Comparison of ENCODE assay signal across 32 cellular contexts in the genomic region with DNA sequence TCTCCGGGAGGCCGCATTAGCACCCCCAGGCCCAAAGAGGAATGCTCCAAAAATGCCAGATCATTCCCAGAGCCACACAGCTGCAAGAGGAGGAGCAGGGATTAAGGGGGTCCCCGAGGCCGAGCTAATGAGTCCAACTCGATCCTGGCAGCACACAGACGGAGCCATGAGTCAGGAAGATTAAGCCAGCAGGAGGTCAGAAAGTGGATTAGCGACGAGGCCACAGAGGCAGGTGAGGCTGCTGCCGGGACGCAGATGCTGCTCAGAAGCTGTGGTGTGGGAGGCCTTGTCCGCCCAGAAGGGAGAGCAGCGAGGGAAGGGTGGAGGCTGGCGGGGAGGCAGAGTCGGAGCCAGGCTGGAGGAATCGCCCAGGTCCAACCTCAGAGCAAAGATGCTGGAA.
DNase-seq lines count a peak whose midpoint lies in the region; ATAC-seq and TF ChIP-seq lines count a peak whose summit lies in the region.
"Had no signal": no experiment of that assay in that cellular context is flagged by ENCODE, and none has a peak within 500 bp of the region (broad histone marks: within the 10 kb centered on the region; RNA-seq: fewer than 3 reads in every experiment).

No MANE protein-coding gene starts in this region.

- no peak overlapping the region for H3K4me3 ChIP-seq in left ventricle myocardium inferior
- no peak overlapping the region for H3K4me3 ChIP-seq in right cardiac atrium (ENCODE audit: low read length)
- H3K4me3 ChIP-seq: A549, coronary artery, GM23248, K562, left lung, skin epidermis, suprapubic skin, upper lobe of left lung had no signal

- H3K27ac ChIP-seq in left ventricle myocardium inferior (replicated peaks): no peak overlapping the region
- H3K27ac ChIP-seq in right cardiac atrium (ENCODE audit: low read length): no peak overlapping the region
- H3K27ac ChIP-seq: A549, coronary artery, GM23248, left lung, skin epidermis, suprapubic skin, upper lobe of left lung had no signal

- intact Hi-C loops in left ventricle myocardium inferior (cut with micrococcal nuclease): no loop called here
- intact Hi-C loops in right cardiac atrium (cut with DNase I): no loop called here

- H3K27ac Mint-ChIP-seq in nephron: peak overlapping the region in 2 of 3 experiments; percentile 0 to 34
- H3K27ac Mint-ChIP-seq: activated B cell treated with CpG ODN at 0.5 μM for 24 hours; activated CD4-positive, alpha-beta T cell treated with anti-CD3 and anti-CD28 coated beads, Interleukin-2, amount 10 ng/mL, durations not matched to agents 7 days and 5 days; activated naive CD8-positive, alpha-beta T cell treated with anti-CD3 and anti-CD28 coated beads for 36 hours; CD4-positive, CD25-positive, alpha-beta regulatory T cell; effector memory CD8-positive, alpha-beta T cell had no signal

- H3K36me3 ChIP-seq in left ventricle myocardium inferior: no peaks in the 10 kb centered on the region
- H3K36me3 ChIP-seq: left lung, suprapubic skin, upper lobe of left lung had no signal

- H3K9me3 Mint-ChIP-seq in nephron: no peaks in the 10 kb centered on the region
- H3K9me3 Mint-ChIP-seq: activated naive CD8-positive, alpha-beta T cell treated with anti-CD3 and anti-CD28 coated beads for 36 hours had no signal

- peaks cover 30% of the 10 kb centered on the region for H3K4me1 Mint-ChIP-seq in nephron
- H3K4me1 Mint-ChIP-seq: activated B cell treated with CpG ODN at 0.5 μM for 24 hours; activated CD4-positive, alpha-beta T cell treated with anti-CD3 and anti-CD28 coated beads, Interleukin-2, amount 10 ng/mL, durations not matched to agents 7 days and 5 days; activated naive CD8-positive, alpha-beta T cell treated with anti-CD3 and anti-CD28 coated beads for 36 hours; CD4-positive, CD25-positive, alpha-beta regulatory T cell had no signal

- peaks cover 7% of the 10 kb centered on the region for H3K36me3 Mint-ChIP-seq in nephron (ENCODE audit: low read depth)
- H3K36me3 Mint-ChIP-seq: activated naive CD8-positive, alpha-beta T cell treated with anti-CD3 and anti-CD28 coated beads for 36 hours; CD4-positive, CD25-positive, alpha-beta regulatory T cell had no signal

- TF ChIP-seq CTCF in left ventricle myocardium inferior (IDR thresholded peaks at IDR 0.05; ENCODE audit: borderline replicate concordance): no peak
- no peak for TF ChIP-seq CTCF in nephron (IDR thresholded peaks at IDR 0.05; ENCODE audit: unreplicated experiment in 3 of 3)

- ATAC-seq in right cardiac atrium: no peak
- ATAC-seq: A549; effector memory CD8-positive, alpha-beta T cell; K562; left lung had no signal

- H3K9me3 ChIP-seq in left ventricle myocardium inferior (replicated peaks): no peaks in the 10 kb centered on the region
- no peaks in the 10 kb centered on the region for H3K9me3 ChIP-seq in right cardiac atrium (ENCODE audit: control insufficient read depth, low read length)
- H3K9me3 ChIP-seq: A549, left lung, suprapubic skin, upper lobe of left lung had no signal

- H3K27me3 Mint-ChIP-seq in nephron (ENCODE audit: low read depth): peaks cover 9% of the 10 kb centered on the region
- H3K27me3 Mint-ChIP-seq: activated CD4-positive, alpha-beta T cell treated with anti-CD3 and anti-CD28 coated beads, Interleukin-2, amount 10 ng/mL, durations not matched to agents 7 days and 5 days; CD4-positive, CD25-positive, alpha-beta regulatory T cell had no signal

- 48% methylated on average over 15 of the region's 15 CpGs for WGBS in right cardiac atrium

- DNase-seq in left ventricle myocardium inferior: peak; percentile 1
- DNase-seq in right cardiac atrium: no peak
- peak; percentile 25 for DNase-seq in astrocyte of the hippocampus (ENCODE audit: low read depth, low spot score)
- no peak for DNase-seq in NCI-H1092 (lab: John Stamatoyannopoulos, UW)
- no peak for DNase-seq in NCI-H446 (lab: John Stamatoyannopoulos, UW)
- no peak for DNase-seq in NCI-H1694 treated with DMSO at 0.1 percent for 48 hours (lab: John Stamatoyannopoulos, UW)
- no peak for DNase-seq in AML-193 (lab: John Stamatoyannopoulos, UW)
- DNase-seq: activated B cell treated with CpG ODN at 0.5 μM for 24 hours; activated CD4-positive, alpha-beta T cell treated with anti-CD3 and anti-CD28 coated beads, Interleukin-2, amount 10 ng/mL, durations not matched to agents 7 days and 5 days; activated gamma-delta T cell; activated naive CD8-positive, alpha-beta T cell treated with anti-CD3 and anti-CD28 coated beads for 36 hours; activated T-cell treated with anti-CD3 and anti-CD28 coated beads, Interleukin-2, amount 50 U/mL, for 1 hour; Calu3; CD4-positive, CD25-positive, alpha-beta regulatory T cell; DND-41; effector memory CD8-positive, alpha-beta T cell; erythroblast; GM23248; left lung; mesenchymal stem cell; NCI-H1105 treated with DMSO at 0.1 percent for 48 hours; NCI-H1930; NCI-H748 treated with DMSO at 0.1 percent for 48 hours; occipital lobe; stimulated activated naive CD4-positive, alpha-beta T cell had no signal

- H3K4me1 ChIP-seq in left ventricle myocardium inferior: no peaks in the 10 kb centered on the region
- H3K4me1 ChIP-seq in right cardiac atrium (ENCODE audit: control insufficient read depth, insufficient read depth, low read length): no peaks in the 10 kb centered on the region
- H3K4me1 ChIP-seq: A549, left lung, suprapubic skin, upper lobe of left lung had no signal

- H3K27me3 ChIP-seq in left ventricle myocardium inferior (ENCODE audit: low read depth): peaks cover 70% of the 10 kb centered on the region
- H3K27me3 ChIP-seq in right cardiac atrium (ENCODE audit: control insufficient read depth, insufficient read depth): no peaks in the 10 kb centered on the region
- H3K27me3 ChIP-seq: left lung, upper lobe of left lung had no signal

- H3K4me3 Mint-ChIP-seq in nephron: no peak overlapping the region
- H3K4me3 Mint-ChIP-seq: activated B cell treated with CpG ODN at 0.5 μM for 24 hours; activated CD4-positive, alpha-beta T cell treated with anti-CD3 and anti-CD28 coated beads, Interleukin-2, amount 10 ng/mL, durations not matched to agents 7 days and 5 days; activated naive CD8-positive, alpha-beta T cell treated with anti-CD3 and anti-CD28 coated beads for 36 hours; CD4-positive, CD25-positive, alpha-beta regulatory T cell; effector memory CD8-positive, alpha-beta T cell had no signal

Comparison
In these comparisons a context has a peak if more than half of its experiments do, and no peak if none do; other contexts are left out.
1. DNase-seq: peak in left ventricle myocardium inferior (single experiment) and astrocyte of the hippocampus (single experiment); none in right cardiac atrium (0 of 3), NCI-H1092 (single experiment), NCI-H446 (0 of 2), NCI-H1694 treated with DMSO at 0.1 percent for 48 hours (single experiment) and AML-193 (0 of 2).